8 cellular contexts compared by ENCODE assay signal in genomic region chr19:13597625-13598024, GRCh38.
A peak's percentile ranks its signal among the peaks of the same experiment; 100 is the strongest.
DNase-seq lines count a peak whose midpoint lies in the region; ATAC-seq, FAIRE-seq and TF ChIP-seq lines count a peak whose summit lies in the region.

No MANE protein-coding gene starts in this region.

- WGBS in HepG2 (ENCODE audit: low lambda C conversion rate) = 5% methylated on average over 3 of the region's 3 CpGs

- no peaks in the 10 kb centered on the region for H3K36me3 ChIP-seq in HepG2 (replicated peaks in 1 of 2; ENCODE audit: control insufficient read depth in 1 of 2, insufficient read depth in 2 of 2, low read length in 2 of 2)

- DNase-seq in AG04449 (ENCODE audit: low read depth, low spot score) (peak; percentile 17), GM19240 (ENCODE audit: insufficient read length, low spot score) (peak; percentile 76), NCI-H2196 treated with DMSO at 0.1 percent for 48 hours (lab: John Stamatoyannopoulos, UW; ENCODE audit: unreplicated experiment) (peak; percentile 60), choroid plexus epithelial cell (ENCODE audit: low read depth) (peak; percentile 85), HepG2 (ENCODE audit: low spot score) (peak; percentile 35)
- DNase-seq in stimulated activated CD4-positive, alpha-beta T cell treated with anti-CD3 and anti-CD28 coated beads, TNF-alpha, amount 100 ng/mL, for 1 hour (ENCODE audit: low read depth in 3 of 3, low spot score in 1 of 3) = peak; percentile 10 to 13 (median 12)

- ATAC-seq in HepG2 (peak; percentile 76), HG02678 (IDR thresholded peaks at IDR 0.05; ENCODE audit: unreplicated experiment) (no peak)

- TF ChIP-seq EP300 in HepG2 (IDR thresholded peaks at IDR 0.05; ENCODE audit: low read depth in 2 of 2, low read length in 2 of 2) = no peak
- no peak for TF ChIP-seq EP300 in HepG2 (CRISPR knock-in tag; IDR thresholded peaks at IDR 0.05; ENCODE audit: borderline replicate concordance)

- H4K20me1 ChIP-seq in HepG2 (ENCODE audit: insufficient read depth, low read length) = no peaks in the 10 kb centered on the region

- FAIRE-seq in HepG2 (lab: Jason Lieb, UNC) = peak; percentile 75

- no peak overlapping the region for H2AFZ ChIP-seq in HepG2 (ENCODE audit: low read length)

- H3K27me3 ChIP-seq in HepG2 (ENCODE audit: control insufficient read depth in 1 of 2, insufficient read depth in 2 of 2, low read length in 2 of 2) = peaks cover 1 to 10% of the 10 kb centered on the region in 2 experiments; a peak in 2 of 5 replicates

- H3K27ac ChIP-seq in VCaP = no peak overlapping the region
- no peak overlapping the region for H3K27ac ChIP-seq in HepG2 (ENCODE audit: extremely low read length, insufficient read depth, low read length)

- intact Hi-C loops in HepG2 (cut with micrococcal nuclease; ENCODE audit: unreplicated experiment) = loop anchor here (1.0 to 5.0 kb wide), 2 partner anchors 124 to 265 kb away; no protein-coding TSS in a partner anchor

- CTCF ChIA-PET in AG04449 (lab: Yijun Ruan, JAX) (interaction anchor here (0.5 to 12.7 kb wide), 18 partner anchors 9 to 632 kb away, joined by 3 to 278 read pairs (median 4); a partner anchor contains a TSS), HepG2 (lab: Yijun Ruan, JAX; ENCODE audit: low intra/inter-chr PET ratio, low total read pairs) (interaction anchor here (1.4 to 2.3 kb wide), 4 partner anchors 120 to 265 kb away, joined by 3 to 20 read pairs (median 5); no protein-coding TSS in a partner anchor)

- TF ChIP-seq RAD21 in HepG2 (CRISPR knock-in tag; IDR thresholded peaks at IDR 0.05) = peak; percentile 85

- POLR2A ChIA-PET in AG04449 (lab: Yijun Ruan, JAX) = no interaction called here
- POLR2A ChIA-PET in HepG2 (lab: Yijun Ruan, JAX) = no interaction called here

- H3K4me2 ChIP-seq in HepG2 (ENCODE audit: low read depth, low read length) = no peak overlapping the region

- BruUV-seq in HepG2 (replicated peaks; lab: Mats Ljungman, UMichigan) = no TSS peak

- TF ChIP-seq POLR2A in HepG2 (IDR thresholded peaks at IDR 0.05; ENCODE audit: insufficient read depth in 1 of 2, low read depth in 2 of 2, low read length in 2 of 2) = no peak

- no peak overlapping the region for H3K9ac ChIP-seq in HepG2 (ENCODE audit: insufficient read depth, low read depth, low read length)

- H3K4me1 ChIP-seq in HepG2 (ENCODE audit: insufficient read depth, low read length) = no peaks in the 10 kb centered on the region

- TF ChIP-seq CTCF in AG04449 (IDR thresholded peaks at IDR 0.05; ENCODE audit: insufficient read depth, low read length, missing control alignments) (peak; percentile 57), VCaP (conservative IDR thresholded peaks at IDR 0.05) (peak; percentile 66), choroid plexus epithelial cell (conservative IDR thresholded peaks at IDR 0.05; ENCODE audit: low read depth, low read length) (peak; percentile 80), HepG2 (CRISPR knock-in tag; IDR thresholded peaks at IDR 0.05) (peak; percentile 84)

- H3K79me2 ChIP-seq in HepG2 (ENCODE audit: insufficient read depth, low read length) = no peaks in the 10 kb centered on the region

- H3K9me3 ChIP-seq in HepG2 (ENCODE audit: low read length) = no peaks in the 10 kb centered on the region

- H3K4me3 ChIP-seq in AG04449 (ENCODE audit: low read depth, low read length) (no peak overlapping the region), choroid plexus epithelial cell (ENCODE audit: low read depth, low read length) (no peak overlapping the region), HepG2 (replicated peaks in 1 of 3; ENCODE audit: insufficient read depth in 1 of 3, low read depth in 2 of 3, low read length in 3 of 3) (no peak overlapping the region)

- in situ Hi-C loops in HepG2 (cut with HindIII; ENCODE audit: extremely low pct_ligation_motif_present, low pct_unique_long_range_greater_than_20kb) = loop anchor here (10.0 kb wide), 1 partner anchor 277 kb away; the partner anchor contains the start of gene NANOS3

TF ChIP-seq in HepG2, 621 proteins besides CTCF, POLR2A, EP300 and RAD21:
- TF ChIP-seq ETV6 (CRISPR knock-in tag; conservative IDR thresholded peaks at IDR 0.05) (no peak), RBM39 (IDR thresholded peaks at IDR 0.05; ENCODE audit: low read depth, low read length, poor library complexity, severe bottlenecking) (no peak), SMC3 (IDR thresholded peaks at IDR 0.05; ENCODE audit: low read length) (peak; percentile 71), TBL1XR1 (IDR thresholded peaks at IDR 0.05; ENCODE audit: borderline replicate concordance, low read length, partially characterized antibody) (no peak), ZNF605 (CRISPR knock-in tag; IDR thresholded peaks at IDR 0.05) (no peak), NCOR1 (IDR thresholded peaks at IDR 0.05; ENCODE audit: borderline replicate concordance, low read length) (no peak), ZNF782 (CRISPR knock-in tag; IDR thresholded peaks at IDR 0.05; ENCODE audit: borderline replicate concordance) (no peak), STAG1 (CRISPR knock-in tag; IDR thresholded peaks at IDR 0.05) (peak; percentile 88), ZNF737 (CRISPR knock-in tag; IDR thresholded peaks at IDR 0.05; ENCODE audit: borderline replicate concordance) (no peak), ZNF616 (CRISPR knock-in tag; IDR thresholded peaks at IDR 0.05; ENCODE audit: low read depth) (no peak)

Comparison
In these comparisons a context has a peak if more than half of its experiments do, and no peak if none do; other contexts are left out.
1. DNase-seq: peak in every context shown above with its lines; median percentile 85 in choroid plexus epithelial cell; 76 in GM19240; 60 in NCI-H2196 treated with DMSO at 0.1 percent for 48 hours; 35 in HepG2; 17 in AG04449; 12 in stimulated activated CD4-positive, alpha-beta T cell treated with anti-CD3 and anti-CD28 coated beads, TNF-alpha, amount 100 ng/mL, for 1 hour.